Comparison of ENCODE assay signal across 18 cellular contexts in genomic region chr17:45128989-45129388, GRCh38. TPM values are rescaled to one million over a fixed set of nuclear protein-coding genes. Genes with fewer than 3 reads are reported as not detected.
DNase-seq lines count a peak whose midpoint lies in the region; ATAC-seq and TF ChIP-seq lines count a peak whose summit lies in the region.
"Had no signal": no experiment of that assay in that cellular context is flagged by ENCODE, and none has a peak within 500 bp of the region (broad histone marks: within the 10 kb centered on the region; RNA-seq: fewer than 3 reads in every experiment).

No MANE protein-coding gene starts in this region.

- no peak overlapping the region for H2AFZ ChIP-seq in smooth muscle cell (ENCODE audit: low read depth)

- peaks cover 49% of the 10 kb centered on the region for H3K36me3 Mint-ChIP-seq in Calu3 (ENCODE audit: insufficient read depth, unreplicated experiment)
- H3K36me3 Mint-ChIP-seq: activated CD8-positive, alpha-beta memory T cell treated with anti-CD3 and anti-CD28 coated beads, Interleukin-2, amount 10 ng/mL, durations not matched to agents 7 days and 5 days; IgD-negative memory B cell; natural killer cell had no signal

- H3K4me3 Mint-ChIP-seq in Calu3 (ENCODE audit: low read depth, unreplicated experiment): no peak overlapping the region
- H3K4me3 Mint-ChIP-seq: activated CD8-positive, alpha-beta memory T cell treated with anti-CD3 and anti-CD28 coated beads, Interleukin-2, amount 10 ng/mL, durations not matched to agents 7 days and 5 days; natural killer cell; T-helper 1 cell treated with Interleukin-12 subunit alpha and Interleukin-12 subunit beta and Interleukin-4 antibody, amounts not matched to agents 30 μg/mL and 1 μg/mL, for 36 hours had no signal

- no peaks in the 10 kb centered on the region for H3K27me3 ChIP-seq in ascending aorta
- no peaks in the 10 kb centered on the region for H3K27me3 ChIP-seq in lower lobe of right lung (ENCODE audit: low read depth)
- H3K27me3 ChIP-seq in smooth muscle cell (ENCODE audit: low read depth): no peaks in the 10 kb centered on the region

- peak overlapping the region; percentile 95 to 97 for H3K27ac ChIP-seq in ascending aorta
- peak overlapping the region; percentile 82 for H3K27ac ChIP-seq in lower lobe of right lung
- peak overlapping the region; percentile 96 for H3K27ac ChIP-seq in smooth muscle cell (ENCODE audit: low read depth)

- DNase-seq in Calu3 (no peak), ascending aorta (ENCODE audit: low spot score in 2 of 2) (no peak), lower lobe of right lung (no peak), smooth muscle cell (lab: John Stamatoyannopoulos, UW; ENCODE audit: unreplicated experiment) (no peak), UCSD-AML1 (lab: John Stamatoyannopoulos, UW; ENCODE audit: unreplicated experiment) (no peak), DMS79 (lab: John Stamatoyannopoulos, UW) (no peak)
- DNase-seq: activated CD4-positive, alpha-beta T cell treated with anti-CD3 and anti-CD28 coated beads for 1 hour; activated CD8-positive, alpha-beta memory T cell treated with anti-CD3 and anti-CD28 coated beads, Interleukin-2, amount 10 ng/mL, durations not matched to agents 7 days and 5 days; activated gamma-delta T cell; GDM1; natural killer cell; NCI-H1048; NCI-H2171; stimulated activated CD4-positive, alpha-beta T cell treated with anti-CD3 and anti-CD28 coated beads, Interleukin-4, amount 100 ng/mL, for 24 hours had no signal

- H3K9me3 ChIP-seq in ascending aorta: no peaks in the 10 kb centered on the region
- no peaks in the 10 kb centered on the region for H3K9me3 ChIP-seq in lower lobe of right lung
- H3K9me3 ChIP-seq in smooth muscle cell (replicated peaks; ENCODE audit: low read depth): no peaks in the 10 kb centered on the region

- peak overlapping the region; percentile 29 for H3K27ac Mint-ChIP-seq in Calu3 (ENCODE audit: unreplicated experiment)
- H3K27ac Mint-ChIP-seq: activated CD8-positive, alpha-beta memory T cell treated with anti-CD3 and anti-CD28 coated beads, Interleukin-2, amount 10 ng/mL, durations not matched to agents 7 days and 5 days; natural killer cell; T-helper 1 cell treated with Interleukin-12 subunit alpha and Interleukin-12 subunit beta and Interleukin-4 antibody, amounts not matched to agents 30 μg/mL and 1 μg/mL, for 36 hours had no signal

- H3K27me3 Mint-ChIP-seq in Calu3 (ENCODE audit: unreplicated experiment): no peaks in the 10 kb centered on the region
- H3K27me3 Mint-ChIP-seq: IgD-negative memory B cell had no signal

- no peaks in the 10 kb centered on the region for H3K9me3 Mint-ChIP-seq in Calu3 (ENCODE audit: low read depth, unreplicated experiment)
- H3K9me3 Mint-ChIP-seq: IgD-negative memory B cell; natural killer cell; T-helper 1 cell treated with Interleukin-12 subunit alpha and Interleukin-12 subunit beta and Interleukin-4 antibody, amounts not matched to agents 30 μg/mL and 1 μg/mL, for 36 hours had no signal

- peaks cover 8 to 52% of the 10 kb centered on the region in 2 donors for H3K4me1 ChIP-seq in ascending aorta
- H3K4me1 ChIP-seq in lower lobe of right lung: peaks cover 57% of the 10 kb centered on the region
- peaks cover 20% of the 10 kb centered on the region for H3K4me1 ChIP-seq in smooth muscle cell (ENCODE audit: low read depth)

- intact Hi-C loops in Calu3 (cut with micrococcal nuclease; ENCODE audit: unreplicated experiment): no loop called here
- intact Hi-C loops in ascending aorta (cut with DNase I): loop anchor here (1.0 kb wide), 1 partner anchor 19 kb away; no protein-coding TSS in a partner anchor
- intact Hi-C loops in lower lobe of right lung (cut with DNase I): no loop called here

- H3F3A ChIP-seq in smooth muscle cell (ENCODE audit: low read depth): peaks cover 19% of the 10 kb centered on the region

- H3K36me3 ChIP-seq in ascending aorta (no peaks in the 10 kb centered on the region), lower lobe of right lung (no peaks in the 10 kb centered on the region), smooth muscle cell (ENCODE audit: low read depth) (no peaks in the 10 kb centered on the region)

- no peak for TF ChIP-seq CTCF in Calu3 (IDR thresholded peaks at IDR 0.05; ENCODE audit: unreplicated experiment)
- TF ChIP-seq CTCF in ascending aorta (IDR thresholded peaks at IDR 0.05): no peak
- TF ChIP-seq CTCF in lower lobe of right lung (IDR thresholded peaks at IDR 0.05): no peak
- no peak for TF ChIP-seq CTCF in smooth muscle cell (IDR thresholded peaks at IDR 0.05; ENCODE audit: borderline replicate concordance, insufficient read depth, poor library complexity, severe bottlenecking)

- H3K4me2 ChIP-seq in smooth muscle cell: peak overlapping the region; percentile 72

- H3K79me2 ChIP-seq in smooth muscle cell (ENCODE audit: low read depth): peaks cover 58% of the 10 kb centered on the region

- H3K9ac ChIP-seq in smooth muscle cell (ENCODE audit: low read depth): peak overlapping the region; percentile 71

- WGBS in smooth muscle cell (ENCODE audit: low lambda C conversion rate): 98% methylated on average over 2 of the region's 2 CpGs

- peaks cover 55% of the 10 kb centered on the region for H3K4me1 Mint-ChIP-seq in Calu3 (ENCODE audit: low read depth, unreplicated experiment)

- no peaks in the 10 kb centered on the region for H4K20me1 ChIP-seq in smooth muscle cell (ENCODE audit: low read depth)

- no peak for ATAC-seq in lower lobe of right lung
- ATAC-seq in GM18868 (IDR thresholded peaks at IDR 0.05; ENCODE audit: unreplicated experiment): no peak
- no peak for ATAC-seq in GM19328 (IDR thresholded peaks at IDR 0.05; ENCODE audit: unreplicated experiment)
- ATAC-seq: activated CD8-positive, alpha-beta memory T cell treated with anti-CD3 and anti-CD28 coated beads, Interleukin-2, amount 10 ng/mL, durations not matched to agents 7 days and 5 days; natural killer cell had no signal

- no TSS peak for BruUV-seq in Calu3 (replicated peaks; lab: Mats Ljungman, UMichigan)

- CTCF ChIA-PET in Calu3 (lab: Charles Lee): interaction anchor here (1.2 kb wide), 1 partner anchor 10 kb away, joined by 3 read pairs; no protein-coding TSS in a partner anchor

- H3K4me3 ChIP-seq in ascending aorta (peak overlapping the region in 1 of 2 donors; percentile 29), lower lobe of right lung (no peak overlapping the region), smooth muscle cell (no peak overlapping the region)

RNA-seq across cellular contexts. Expression of gene PLCD3, which starts 3.3 kb away (rescaled TPM):
- 34.4 and 64.3 TPM in 2 replicates for total RNA-seq in Calu3 (2022)
- total RNA-seq in ascending aorta: 65.5 TPM
- total RNA-seq in lower lobe of right lung: 38.3 TPM
- 24.0 and 43.3 TPM in 2 replicates for total RNA-seq in smooth muscle cell
- 33.4 and 33.7 TPM in 2 replicates for polyA plus RNA-seq in smooth muscle cell
- polyA plus RNA-seq: IgD-negative memory B cell had no signal

RNA-seq across cellular contexts. Expression of gene ACBD4, which starts 6.5 kb away (rescaled TPM):
- total RNA-seq in Calu3 (2022) (21.8 and 23.2 TPM in 2 replicates), ascending aorta (14.7 TPM), lower lobe of right lung (16.6 TPM), smooth muscle cell (0.49 and 4.6 TPM in 2 replicates)
- 5.0 and 5.9 TPM in 2 replicates for polyA plus RNA-seq in smooth muscle cell

RNA-seq across cellular contexts. Expression of gene HEXIM1, which starts 19.3 kb away (rescaled TPM):
- total RNA-seq in Calu3 (2022): 57.2 and 64.7 TPM in 2 replicates
- total RNA-seq in ascending aorta: 23.7 TPM
- total RNA-seq in lower lobe of right lung: 33.9 TPM
- 9.3 and 13.7 TPM in 2 replicates for total RNA-seq in smooth muscle cell
- 9.4 TPM in 2 replicates for polyA plus RNA-seq in smooth muscle cell

RNA-seq across cellular contexts. Expression of gene HEXIM2, which starts 32.7 kb away (rescaled TPM):
- total RNA-seq in Calu3 (2022): 16.3 and 17.1 TPM in 2 replicates
- total RNA-seq in ascending aorta: 1.4 TPM
- total RNA-seq in lower lobe of right lung: 6.4 TPM
- 3.4 TPM in 2 replicates for total RNA-seq in smooth muscle cell
- polyA plus RNA-seq in smooth muscle cell: 6.1 and 6.8 TPM in 2 replicates
